Comparison of ENCODE assay signal across 11 cellular contexts in genomic region chr22:50601669-50602337, GRCh38. TPM values are rescaled to one million over a fixed set of nuclear protein-coding genes. Genes with fewer than 3 reads are reported as not detected.
A peak's percentile ranks its signal among the peaks of the same experiment; 100 is the strongest.
DNase-seq lines count a peak whose midpoint lies in the region; ATAC-seq and TF ChIP-seq lines count a peak whose summit lies in the region.
"Had no signal": no experiment of that assay in that cellular context is flagged by ENCODE, and none has a peak within 500 bp of the region (broad histone marks: within the 10 kb centered on the region; RNA-seq: fewer than 3 reads in every experiment).

No MANE protein-coding gene starts in this region.

- no peak for ATAC-seq in activated CD8-positive, alpha-beta T cell treated with anti-CD3 and anti-CD28 coated beads for 36 hours
- ATAC-seq in naive B cell (ENCODE audit: low read depth in 2 of 2) (no peak), HG02610 (IDR thresholded peaks at IDR 0.05; ENCODE audit: unreplicated experiment) (no peak), GM19452 (IDR thresholded peaks at IDR 0.05; ENCODE audit: unreplicated experiment) (no peak)

- intact Hi-C loops in activated CD8-positive, alpha-beta T cell treated with anti-CD3 and anti-CD28 coated beads for 36 hours (cut with micrococcal nuclease): no loop called here

- CTCF ChIA-PET in activated CD8-positive, alpha-beta T cell treated with anti-CD3 and anti-CD28 coated beads for 36 hours (lab: Charles Lee): interaction anchor here (1.0 to 1.6 kb wide), 2 partner anchors 19 to 76 kb away, joined by 3 to 5 read pairs; partner anchors contain the start of gene SCO2

- no peaks in the 10 kb centered on the region for H3K9me3 Mint-ChIP-seq in activated CD8-positive, alpha-beta T cell treated with anti-CD3 and anti-CD28 coated beads for 36 hours
- H3K9me3 Mint-ChIP-seq in naive B cell: peaks cover 0 to 4% (median 0%) of the 10 kb centered on the region in 7 donors

- H3K27me3 Mint-ChIP-seq in activated CD8-positive, alpha-beta T cell treated with anti-CD3 and anti-CD28 coated beads for 36 hours: peaks cover 35% of the 10 kb centered on the region
- H3K27me3 Mint-ChIP-seq in naive B cell: peaks cover 22 to 69% (median 53%) of the 10 kb centered on the region in 3 donors

- TF ChIP-seq CTCF in BE2C (IDR thresholded peaks at IDR 0.05; ENCODE audit: low read depth, low read length) (no peak), GM13976 (IDR thresholded peaks at IDR 0.05; ENCODE audit: borderline replicate concordance, control extremely low read depth, extremely low read depth, insufficient read depth, missing control alignments) (no peak)
- no peak for TF ChIP-seq CTCF in activated CD8-positive, alpha-beta T cell treated with anti-CD3 and anti-CD28 coated beads for 36 hours (IDR thresholded peaks at IDR 0.05)

- peaks cover 6% of the 10 kb centered on the region for H3K4me1 Mint-ChIP-seq in activated CD8-positive, alpha-beta T cell treated with anti-CD3 and anti-CD28 coated beads for 36 hours (ENCODE audit: low read depth)
- peaks cover 8 to 18% (median 10%) of the 10 kb centered on the region in 3 donors for H3K4me1 Mint-ChIP-seq in naive B cell

- peaks cover under 1% of the 10 kb centered on the region for H3K36me3 Mint-ChIP-seq in activated CD8-positive, alpha-beta T cell treated with anti-CD3 and anti-CD28 coated beads for 36 hours (ENCODE audit: low read depth)
- H3K36me3 Mint-ChIP-seq in naive B cell: peaks cover 8% of the 10 kb centered on the region in 2 donors

- DNase-seq in BE2C: no peak
- peak; percentile 40 for DNase-seq in GM13976 (ENCODE audit: low spot score)
- DNase-seq in activated CD8-positive, alpha-beta T cell treated with anti-CD3 and anti-CD28 coated beads for 36 hours: no peak
- no peak for DNase-seq in naive B cell
- no peak for DNase-seq in NCI-H748 treated with DMSO at 0.1 percent for 48 hours (lab: John Stamatoyannopoulos, UW)
- no peak for DNase-seq in effector memory CD4-positive, alpha-beta T cell
- DNase-seq: Kasumi-1 had no signal

- H3K36me3 ChIP-seq in BE2C: peaks cover 36% of the 10 kb centered on the region
- H3K36me3 ChIP-seq in effector memory CD4-positive, alpha-beta T cell (ENCODE audit: control insufficient read depth, insufficient read depth, low read length): no peaks in the 10 kb centered on the region
- H3K36me3 ChIP-seq: pancreas had no signal

- H3K27ac ChIP-seq in effector memory CD4-positive, alpha-beta T cell (ENCODE audit: insufficient read depth, low read length, poor library complexity, severe bottlenecking): no peak overlapping the region
- H3K27ac ChIP-seq: pancreas had no signal

- H3K9me3 ChIP-seq in BE2C: no peaks in the 10 kb centered on the region
- H3K9me3 ChIP-seq in effector memory CD4-positive, alpha-beta T cell (ENCODE audit: control insufficient read depth, low read length): no peaks in the 10 kb centered on the region
- H3K9me3 ChIP-seq: pancreas had no signal

- no peaks in the 10 kb centered on the region for H3K27me3 ChIP-seq in BE2C
- H3K27me3 ChIP-seq in effector memory CD4-positive, alpha-beta T cell (replicated peaks; ENCODE audit: control insufficient read depth, insufficient read depth, low read length, poor library complexity, severe bottlenecking): peaks cover 51% of the 10 kb centered on the region
- H3K27me3 ChIP-seq: pancreas had no signal

- H3K4me1 ChIP-seq in BE2C: peaks cover 7% of the 10 kb centered on the region
- no peaks in the 10 kb centered on the region for H3K4me1 ChIP-seq in effector memory CD4-positive, alpha-beta T cell (ENCODE audit: control insufficient read depth, insufficient read depth, low read length, poor library complexity, severe bottlenecking)

- in situ Hi-C loops in GM13976 (cut with MboI; ENCODE audit: low sequenced_read_pairs, unreplicated experiment): no loop called here

- POLR2A ChIA-PET in activated CD8-positive, alpha-beta T cell treated with anti-CD3 and anti-CD28 coated beads for 36 hours (lab: Charles Lee): interaction anchor here (0.6 to 1.4 kb wide), 2 partner anchors 38 to 59 kb away, joined by 3 to 5 read pairs; partner anchors contain the start of gene SYCE3

- H3K4me3 Mint-ChIP-seq in activated CD8-positive, alpha-beta T cell treated with anti-CD3 and anti-CD28 coated beads for 36 hours: peak overlapping the region; percentile 47
- H3K4me3 Mint-ChIP-seq in naive B cell: peak overlapping the region; percentile 51 to 90 (median 76)

- no peak overlapping the region for H3K27ac Mint-ChIP-seq in activated CD8-positive, alpha-beta T cell treated with anti-CD3 and anti-CD28 coated beads for 36 hours
- H3K27ac Mint-ChIP-seq in naive B cell: peak overlapping the region in 2 of 6 donors; percentile 8 to 72

- H3K4me3 ChIP-seq in BE2C (ENCODE audit: low read depth, low read length): peak overlapping the region; percentile 78
- no peak overlapping the region for H3K4me3 ChIP-seq in effector memory CD4-positive, alpha-beta T cell (ENCODE audit: insufficient read depth, low read depth, low read length, poor library complexity, severe bottlenecking)

RNA-seq across cellular contexts. Expression of gene MAPK8IP2, which starts 1.2 kb away (rescaled TPM):
- polyA plus RNA-seq in BE2C (2012; ENCODE audit: insufficient read depth, insufficient read length, low read depth): 108 TPM
- under 1 TPM; 0.11 TPM for total RNA-seq in activated CD8-positive, alpha-beta T cell treated with anti-CD3 and anti-CD28 coated beads for 36 hours
- under 1 TPM in 1 of 6 donors, not detected in 5; 0.04 TPM for polyA plus RNA-seq in naive B cell (ENCODE audit: low read depth in 6 of 6)

RNA-seq across cellular contexts. Expression of gene CHKB, which starts 19.2 kb away (rescaled TPM):
- polyA plus RNA-seq in BE2C (2012; ENCODE audit: insufficient read depth, insufficient read length, low read depth): 107 TPM
- total RNA-seq in activated CD8-positive, alpha-beta T cell treated with anti-CD3 and anti-CD28 coated beads for 36 hours: 10 to 100 TPM; 55.6 to 60.3 TPM
- 10 to 100 TPM; 36.2 to 50.8 (median 42.0) TPM for polyA plus RNA-seq in naive B cell (ENCODE audit: low read depth in 6 of 6)

RNA-seq across cellular contexts. Expression of gene CPT1B, which starts 23.6 kb away (rescaled TPM):
- 37.0 TPM for polyA plus RNA-seq in BE2C (2012; ENCODE audit: insufficient read depth, insufficient read length, low read depth)
- 10 to 100 TPM; 42.9 to 43.7 TPM for total RNA-seq in activated CD8-positive, alpha-beta T cell treated with anti-CD3 and anti-CD28 coated beads for 36 hours
- polyA plus RNA-seq in naive B cell (ENCODE audit: low read depth in 6 of 6): 1 to 10 TPM in 2 of 6 donors, under 1 TPM in 3, not detected in 1; 0.09 to 1.4 (median 1.00) TPM

RNA-seq across cellular contexts. Expression of gene ARSA, which starts 26.1 kb away (rescaled TPM):
- polyA plus RNA-seq in BE2C (2012; ENCODE audit: insufficient read depth, insufficient read length, low read depth): 16.3 TPM
- 10 to 100 TPM; 11.6 to 11.8 TPM for total RNA-seq in activated CD8-positive, alpha-beta T cell treated with anti-CD3 and anti-CD28 coated beads for 36 hours
- 10 to 100 TPM in 2 of 6 donors, 1 to 10 TPM in 4; 7.5 to 12.5 (median 8.8) TPM for polyA plus RNA-seq in naive B cell (ENCODE audit: low read depth in 6 of 6)

RNA-seq across cellular contexts. Expression of gene SYCE3, which starts 39.1 kb away (rescaled TPM):
- polyA plus RNA-seq in BE2C (2012; ENCODE audit: insufficient read depth, insufficient read length, low read depth): not detected
- not detected for total RNA-seq in activated CD8-positive, alpha-beta T cell treated with anti-CD3 and anti-CD28 coated beads for 36 hours
- polyA plus RNA-seq in naive B cell (ENCODE audit: low read depth in 6 of 6): not detected
- polyA plus RNA-seq: adipose tissue had no signal
